In genomic region chr4:57114973-57115372, GRCh38 we compare ENCODE assay signal across 2 cellular contexts.
TF ChIP-seq lines count a peak whose summit lies in the region.

No MANE protein-coding gene starts in this region.

TF ChIP-seq in H1, 55 proteins besides CTCF, POLR2A, EP300 and RAD21:
- TF ChIP-seq YY1 (IDR thresholded peaks at IDR 0.05; ENCODE audit: low read depth, low read length) (no peak), ATF2 (IDR thresholded peaks at IDR 0.05; ENCODE audit: low read length) (no peak), TAF1 (IDR thresholded peaks at IDR 0.05; ENCODE audit: low read depth, low read length) (no peak), RXRA (IDR thresholded peaks at IDR 0.05; ENCODE audit: insufficient read depth, low read depth, low read length) (no peak), PHF8 (conservative IDR thresholded peaks at IDR 0.05; ENCODE audit: low read depth, low read length) (no peak), ASH2L (IDR thresholded peaks at IDR 0.05; ENCODE audit: low read length) (no peak), EZH2 (IDR thresholded peaks at IDR 0.05; ENCODE audit: low read depth, low read length, severe bottlenecking) (no peak), E2F6 (IDR thresholded peaks at IDR 0.05) (no peak), CEBPB (IDR thresholded peaks at IDR 0.05; ENCODE audit: low read depth, low read length) (no peak), SP2 (IDR thresholded peaks at IDR 0.05; ENCODE audit: low read length) (no peak), JUN (IDR thresholded peaks at IDR 0.05; ENCODE audit: low read depth, low read length) (no peak)

TF ChIP-seq in GM23338, 12 proteins besides CTCF, POLR2A, EP300 and RAD21:
- no peak for TF ChIP-seq EZH2 (IDR thresholded peaks at IDR 0.05; ENCODE audit: low read depth, unreplicated experiment)
- TF ChIP-seq NANOG (IDR thresholded peaks at IDR 0.05; ENCODE audit: borderline replicate concordance): no peak
